ENCODE assay signal across 10 cellular contexts in genomic region chr11:123188508-123189165, GRCh38.
DNase-seq lines count a peak whose midpoint lies in the region; ATAC-seq and FAIRE-seq lines count a peak whose summit lies in the region.
"Had no signal": no experiment of that assay in that cellular context is flagged by ENCODE, and none has a peak within 500 bp of the region (broad histone marks: within the 10 kb centered on the region; RNA-seq: fewer than 3 reads in every experiment).

No MANE protein-coding gene starts in this region.

- H3K9ac ChIP-seq in mucosa of rectum (ENCODE audit: low read depth in 1 of 2, low read length in 2 of 2): peak overlapping the region in 1 of 2 donors; percentile 41

- H3K9me3 ChIP-seq in mucosa of rectum (ENCODE audit: control insufficient read depth in 2 of 2, low read length in 2 of 2): no peaks in the 10 kb centered on the region

- FAIRE-seq in A204.1 (lab: Jason Lieb, UNC): peak; percentile 94

- no peak for ATAC-seq in GM18520 (IDR thresholded peaks at IDR 0.05; ENCODE audit: unreplicated experiment)
- no peak for ATAC-seq in GM21529 (IDR thresholded peaks at IDR 0.05; ENCODE audit: unreplicated experiment)
- ATAC-seq in HG03432 (IDR thresholded peaks at IDR 0.05; ENCODE audit: unreplicated experiment): no peak

- peaks cover 3 to 7% of the 10 kb centered on the region in 2 donors for H3K27me3 ChIP-seq in mucosa of rectum (ENCODE audit: control insufficient read depth in 2 of 2, insufficient read depth in 2 of 2, low read length in 2 of 2)

- DNase-seq in NCI-H69 (lab: John Stamatoyannopoulos, UW): peak; percentile 74
- DNase-seq in epithelial cell of prostate (ENCODE audit: low read depth, low spot score): no peak
- no peak for DNase-seq in T1000 (lab: John Stamatoyannopoulos, UW)

- H3K4me3 ChIP-seq in mucosa of rectum (ENCODE audit: low read length in 2 of 2): no peak overlapping the region
- H3K4me3 ChIP-seq: lung had no signal

- no peaks in the 10 kb centered on the region for H3K36me3 ChIP-seq in mucosa of rectum (ENCODE audit: control insufficient read depth in 2 of 2, insufficient read depth in 2 of 2, low read length in 2 of 2)

- no peaks in the 10 kb centered on the region for H3K4me1 ChIP-seq in mucosa of rectum (ENCODE audit: control insufficient read depth in 2 of 2, insufficient read depth in 2 of 2, low read length in 2 of 2)

- H3K27ac ChIP-seq in epithelial cell of prostate: peak overlapping the region; percentile 74
- peak overlapping the region; percentile 57 to 58 for H3K27ac ChIP-seq in mucosa of rectum (ENCODE audit: low read depth in 2 of 2, low read length in 2 of 2)
- H3K27ac ChIP-seq: C4-2B had no signal
